8 cellular contexts compared by ENCODE assay signal in genomic region chr1:84077476-84078107, GRCh38.
DNase-seq lines count a peak whose midpoint lies in the region; ATAC-seq lines count a peak whose summit lies in the region.

No MANE protein-coding gene starts in this region.

- ATAC-seq in GM18858 (IDR thresholded peaks at IDR 0.05; ENCODE audit: unreplicated experiment) (peak; percentile 82), HG03064 (IDR thresholded peaks at IDR 0.05; ENCODE audit: low read depth, unreplicated experiment) (peak; percentile 92)
- peak; percentile 85 to 91 for ATAC-seq in activated CD4-positive, CD25-positive, alpha-beta regulatory T cell treated with anti-CD3 and anti-CD28 coated beads, Interleukin-2, amount 50 U/mL, for 24 hours

- peaks cover 18% of the 10 kb centered on the region for H3K4me1 ChIP-seq in ACC112 (ENCODE audit: control insufficient read depth, insufficient read depth, low read length, unreplicated experiment)

- H3K27me3 ChIP-seq in ACC112 (ENCODE audit: insufficient read depth, low read length): no peaks in the 10 kb centered on the region

- DNase-seq in NCI-H2196 treated with DMSO at 0.1 percent for 48 hours (lab: John Stamatoyannopoulos, UW; ENCODE audit: unreplicated experiment) (peak; percentile 52), cerebellar cortex (ENCODE audit: low spot score) (peak; percentile 71), kidney glomerular epithelial cell (lab: John Stamatoyannopoulos, UW) (peak; percentile 77)
- peak; percentile 43 to 66 for DNase-seq in stimulated activated CD4-positive, alpha-beta T cell treated with anti-CD3 and anti-CD28 coated beads, Interleukin-15, amount 100 ng/mL, for 48 hours (ENCODE audit: low read depth in 2 of 2)

- H3K79me2 ChIP-seq in ACC112 (ENCODE audit: control insufficient read depth, insufficient read depth, low read length, unreplicated experiment): peaks cover 20% of the 10 kb centered on the region

- no peaks in the 10 kb centered on the region for H3K36me3 ChIP-seq in ACC112 (ENCODE audit: insufficient read depth, low read length)

- H2AFZ ChIP-seq in ACC112 (ENCODE audit: low read length, unreplicated experiment): peak overlapping the region; percentile 98

- H3K27ac ChIP-seq in ACC112 (ENCODE audit: low read depth, low read length): peak overlapping the region; percentile 59

- H3K4me3 ChIP-seq in ACC112 (ENCODE audit: low read depth, low read length): peak overlapping the region; percentile 97

Comparison
In these comparisons a context has a peak if more than half of its experiments do, and no peak if none do; other contexts are left out.
1. Peak in every context shown above with its lines: DNase-seq, ATAC-seq, H3K4me3 ChIP-seq and H3K27ac ChIP-seq.